In the genomic region with DNA sequence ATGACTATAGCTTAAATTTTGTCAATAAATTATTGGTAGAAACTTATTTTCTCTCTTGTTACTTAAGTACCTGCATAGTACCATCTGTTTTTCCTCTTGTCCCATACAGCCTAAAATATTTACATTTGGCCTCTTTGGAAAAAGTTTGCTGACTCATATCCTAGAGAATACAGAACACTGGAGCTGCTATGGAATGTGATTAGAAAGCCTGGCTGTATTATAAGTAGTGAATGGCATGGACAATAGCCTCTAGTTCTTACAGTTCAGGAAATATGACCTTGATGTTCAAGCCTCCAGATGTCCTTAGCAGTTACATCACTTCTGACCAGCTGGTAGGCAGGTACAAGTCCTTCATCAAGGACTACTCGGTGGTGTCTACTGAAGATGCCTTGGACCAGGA, we compare ENCODE assay signal across 28 cellular contexts. TPM values are rescaled to one million over a fixed set of nuclear protein-coding genes. Genes with fewer than 3 reads are reported as not detected.
DNase-seq lines count a peak whose midpoint lies in the region; ATAC-seq, FAIRE-seq and TF ChIP-seq lines count a peak whose summit lies in the region.
"Had no signal": no experiment of that assay in that cellular context is flagged by ENCODE, and none has a peak within 500 bp of the region (broad histone marks: within the 10 kb centered on the region; RNA-seq: fewer than 3 reads in every experiment).

No MANE protein-coding gene starts in this region.

- H4K20me1 ChIP-seq in astrocyte (ENCODE audit: insufficient read depth, low read length) (no peaks in the 10 kb centered on the region), fibroblast of lung (ENCODE audit: control insufficient read depth, extremely low read depth, insufficient read depth, low read length) (no peaks in the 10 kb centered on the region)

- H3K4me3 ChIP-seq in astrocyte (ENCODE audit: insufficient read depth, low read depth, low read length): no peak overlapping the region
- H3K4me3 ChIP-seq in fibroblast of lung (replicated peaks in 1 of 4; ENCODE audit: control extremely low read depth in 1 of 4, insufficient read depth in 1 of 4, low read depth in 3 of 4, low read length in 4 of 4): no peak overlapping the region
- no peak overlapping the region for H3K4me3 ChIP-seq in lower lobe of right lung
- H3K4me3 ChIP-seq: left ventricle myocardium inferior, transverse colon had no signal

- no peaks in the 10 kb centered on the region for H3K79me2 ChIP-seq in astrocyte (ENCODE audit: insufficient read depth, low read length)
- no peaks in the 10 kb centered on the region for H3K79me2 ChIP-seq in fibroblast of lung (ENCODE audit: control insufficient read depth, insufficient read depth, low read length)

- no peaks in the 10 kb centered on the region for H3K9me3 ChIP-seq in astrocyte (ENCODE audit: insufficient read depth, low read depth, low read length)
- no peaks in the 10 kb centered on the region for H3K9me3 ChIP-seq in fibroblast of lung (ENCODE audit: control insufficient read depth, insufficient read depth, low read depth, low read length)
- no peaks in the 10 kb centered on the region for H3K9me3 ChIP-seq in lower lobe of right lung
- H3K9me3 ChIP-seq: left ventricle myocardium inferior, SK-N-SH, transverse colon had no signal

- H3K4me1 ChIP-seq in astrocyte (ENCODE audit: insufficient read depth, low read length): peaks cover 8% of the 10 kb centered on the region
- no peaks in the 10 kb centered on the region for H3K4me1 ChIP-seq in fibroblast of lung (ENCODE audit: control insufficient read depth, extremely low read depth, insufficient read depth, low read length)
- no peaks in the 10 kb centered on the region for H3K4me1 ChIP-seq in lower lobe of right lung
- H3K4me1 ChIP-seq: left ventricle myocardium inferior, transverse colon had no signal

- DNase-seq in H4 (ENCODE audit: low spot score) (peak; percentile 4), astrocyte (ENCODE audit: low read depth) (peak; percentile 55), fibroblast of lung (ENCODE audit: low read depth in 2 of 2) (peak; percentile 52 to 69), stromal cell of bone marrow (ENCODE audit: low read depth) (peak; percentile 6), lower lobe of right lung (no peak)
- DNase-seq in effector CD4-positive, alpha-beta T cell: no peak
- DNase-seq: activated CD4-positive, alpha-beta T cell treated with anti-CD3 and anti-CD28 coated beads, Interleukin-2, amount 50 U/mL, for 48 hours; activated CD4-positive, CD25-positive, alpha-beta regulatory T cell treated with anti-CD3 and anti-CD28 coated beads, Interleukin-2, amount 50 U/mL, for 72 hours; activated naive CD4-positive, alpha-beta T cell; activated naive CD8-positive, alpha-beta T cell treated with anti-CD3 and anti-CD28 coated beads, Interleukin-2, amount 50 U/mL, for 24 hours; activated T-cell treated with anti-CD3 and anti-CD28 coated beads, Interleukin-2, amount 50 U/mL, for 72 hours; Calu3; CD4-positive, CD25-positive, alpha-beta regulatory T cell; DMS79 treated with DMSO at 0.1 percent for 48 hours; islet precursor cell; left ventricle myocardium inferior; NCI-H1092; NCI-H1694 treated with DMSO at 0.1 percent for 48 hours; NCI-H2171; SK-N-SH; stimulated activated CD4-positive, alpha-beta T cell treated with anti-CD3 and anti-CD28 coated beads, Interleukin-4, amount 100 ng/mL, for 24 hours; transverse colon had no signal

- H3K36me3 ChIP-seq in astrocyte (ENCODE audit: insufficient read depth, low read length) (no peaks in the 10 kb centered on the region), fibroblast of lung (ENCODE audit: control insufficient read depth, insufficient read depth, low read length) (no peaks in the 10 kb centered on the region), lower lobe of right lung (no peaks in the 10 kb centered on the region)
- H3K36me3 ChIP-seq: left ventricle myocardium inferior, transverse colon had no signal

- no peak overlapping the region for H3K9ac ChIP-seq in astrocyte (ENCODE audit: low read length)
- no peak overlapping the region for H3K9ac ChIP-seq in fibroblast of lung (ENCODE audit: insufficient read depth, low read length)
- H3K9ac ChIP-seq: SK-N-SH had no signal

- H3K27ac Mint-ChIP-seq in astrocyte (ENCODE audit: unreplicated experiment): peak overlapping the region; percentile 42
- H3K27ac Mint-ChIP-seq: activated naive CD8-positive, alpha-beta T cell treated with anti-CD3 and anti-CD28 coated beads, Interleukin-2, amount 50 U/mL, for 24 hours; activated T-cell treated with anti-CD3 and anti-CD28 coated beads, Interleukin-2, amount 50 U/mL, for 72 hours; brain; CD4-positive, CD25-positive, alpha-beta regulatory T cell; progenitor cell of endocrine pancreas; T-helper 1 cell treated with Interleukin-12 subunit alpha and Interleukin-12 subunit beta and Interleukin-4 antibody, amounts not matched to agents 30 μg/mL and 1 μg/mL, for 36 hours had no signal

- no peaks in the 10 kb centered on the region for H3K9me3 Mint-ChIP-seq in astrocyte (ENCODE audit: unreplicated experiment)
- H3K9me3 Mint-ChIP-seq: activated naive CD8-positive, alpha-beta T cell treated with anti-CD3 and anti-CD28 coated beads, Interleukin-2, amount 50 U/mL, for 24 hours; activated T-cell treated with anti-CD3 and anti-CD28 coated beads, Interleukin-2, amount 50 U/mL, for 72 hours; CD4-positive, CD25-positive, alpha-beta regulatory T cell; T-helper 1 cell treated with Interleukin-12 subunit alpha and Interleukin-12 subunit beta and Interleukin-4 antibody, amounts not matched to agents 30 μg/mL and 1 μg/mL, for 36 hours had no signal

- ATAC-seq in SK-N-SH treated with all-trans-retinoic acid at 6 μM for 48 hours (no peak), lower lobe of right lung (no peak)
- ATAC-seq: activated naive CD8-positive, alpha-beta T cell treated with anti-CD3 and anti-CD28 coated beads, Interleukin-2, amount 50 U/mL, for 24 hours; activated T-cell treated with anti-CD3 and anti-CD28 coated beads, Interleukin-2, amount 50 U/mL, for 72 hours; sciatic nerve had no signal

- intact Hi-C loops in lower lobe of right lung (cut with DNase I): no loop called here

- no peaks in the 10 kb centered on the region for H3K36me3 Mint-ChIP-seq in astrocyte (ENCODE audit: low read depth, unreplicated experiment)
- H3K36me3 Mint-ChIP-seq: CD4-positive, CD25-positive, alpha-beta regulatory T cell had no signal

- peak overlapping the region; percentile 32 for H3K4me2 ChIP-seq in astrocyte (ENCODE audit: low read length)
- H3K4me2 ChIP-seq in fibroblast of lung (ENCODE audit: extremely low read depth, insufficient read depth, low read length): no peak overlapping the region
- H3K4me2 ChIP-seq: SK-N-SH had no signal

- no peak for TF ChIP-seq CTCF in astrocyte (IDR thresholded peaks at IDR 0.05; ENCODE audit: insufficient read depth, low read depth, low read length)
- no peak for TF ChIP-seq CTCF in fibroblast of lung (conservative IDR thresholded peaks at IDR 0.05 in 1 of 2, IDR thresholded peaks at IDR 0.05 in 1 of 2; ENCODE audit: low read depth in 1 of 2, low read length in 2 of 2)
- TF ChIP-seq CTCF in lower lobe of right lung (IDR thresholded peaks at IDR 0.05): no peak

- peaks cover 19% of the 10 kb centered on the region for H3K4me1 Mint-ChIP-seq in astrocyte (ENCODE audit: low read depth, unreplicated experiment)
- H3K4me1 Mint-ChIP-seq: activated naive CD8-positive, alpha-beta T cell treated with anti-CD3 and anti-CD28 coated beads, Interleukin-2, amount 50 U/mL, for 24 hours; CD4-positive, CD25-positive, alpha-beta regulatory T cell had no signal

- no peak overlapping the region for H3K4me3 Mint-ChIP-seq in astrocyte (ENCODE audit: unreplicated experiment)
- H3K4me3 Mint-ChIP-seq: activated naive CD8-positive, alpha-beta T cell treated with anti-CD3 and anti-CD28 coated beads, Interleukin-2, amount 50 U/mL, for 24 hours; activated T-cell treated with anti-CD3 and anti-CD28 coated beads, Interleukin-2, amount 50 U/mL, for 72 hours; brain; CD4-positive, CD25-positive, alpha-beta regulatory T cell; T-helper 1 cell treated with Interleukin-12 subunit alpha and Interleukin-12 subunit beta and Interleukin-4 antibody, amounts not matched to agents 30 μg/mL and 1 μg/mL, for 36 hours had no signal

- no peak overlapping the region for H2AFZ ChIP-seq in astrocyte (ENCODE audit: low read depth, low read length)
- no peak overlapping the region for H2AFZ ChIP-seq in fibroblast of lung (ENCODE audit: low read length)

- peaks cover 2% of the 10 kb centered on the region for H3K27me3 Mint-ChIP-seq in astrocyte (ENCODE audit: low read depth, unreplicated experiment)
- H3K27me3 Mint-ChIP-seq: brain, progenitor cell of endocrine pancreas had no signal

- H3K27me3 ChIP-seq in astrocyte (ENCODE audit: insufficient read depth, low read length) (no peaks in the 10 kb centered on the region), fibroblast of lung (ENCODE audit: control insufficient read depth, insufficient read depth, low read length) (no peaks in the 10 kb centered on the region), lower lobe of right lung (ENCODE audit: low read depth) (peaks cover 5% of the 10 kb centered on the region)
- H3K27me3 ChIP-seq: transverse colon had no signal

- H3K27ac ChIP-seq in astrocyte (ENCODE audit: low read depth, low read length) (no peak overlapping the region), fibroblast of lung (ENCODE audit: insufficient read depth, low read length) (no peak overlapping the region), lower lobe of right lung (no peak overlapping the region)
- H3K27ac ChIP-seq: left ventricle myocardium inferior, transverse colon had no signal

- peak; percentile 84 for FAIRE-seq in astrocyte (lab: Jason Lieb, UNC)
- FAIRE-seq: TTC549 had no signal

TF ChIP-seq in SK-N-SH treated with all-trans-retinoic acid at 6 μM for 48 hours, 23 proteins besides CTCF, POLR2A, EP300 and RAD21 (continues in another document):
- TF ChIP-seq ZNF70 (CRISPR knock-in tag; IDR thresholded peaks at IDR 0.05) (no peak), ARNTL (CRISPR knock-in tag; IDR thresholded peaks at IDR 0.05; ENCODE audit: borderline replicate concordance, low read depth) (no peak), OSR1 (CRISPR knock-in tag; IDR thresholded peaks at IDR 0.05) (no peak), ESRRG (CRISPR knock-in tag; IDR thresholded peaks at IDR 0.05) (no peak), CSDC2 (CRISPR knock-in tag; IDR thresholded peaks at IDR 0.05) (no peak)

RNA-seq across cellular contexts. Expression of a gene that starts 28.3 kb away (rescaled TPM):
- 0.04 and 1.6 TPM in 2 replicates for total RNA-seq in H4 (2014; rRNA removed; shearing (Covaris generic))
- total RNA-seq in astrocyte: 8.6 and 9.0 TPM in 2 replicates
- total RNA-seq in fibroblast of lung: under 0.01 TPM in 1 of 2 replicates, not detected in the other
- polyA plus RNA-seq in fibroblast of lung: not detected in 2 replicates
- polyA plus RNA-seq in fibroblast of lung (2012): not detected in 2 replicates
- polyA minus RNA-seq in fibroblast of lung (ENCODE audit: low replicate concordance): not detected in 2 replicates
- total RNA-seq in lower lobe of right lung: not detected
- total RNA-seq: activated T-cell treated with anti-CD3 and anti-CD28 coated beads, Interleukin-2, amount 50 U/mL, for 72 hours; Calu3; CD4-positive, CD25-positive, alpha-beta regulatory T cell; sciatic nerve had no signal
- polyA plus RNA-seq: CD4-positive, CD25-positive, alpha-beta regulatory T cell had no signal

Comparison
In these comparisons a context has a peak if more than half of its experiments do, and no peak if none do; other contexts are left out.
1. DNase-seq: peak in H4 (single experiment), astrocyte (single experiment), fibroblast of lung (2 of 2) and stromal cell of bone marrow (single experiment); none in effector CD4-positive, alpha-beta T cell (single experiment) and lower lobe of right lung (single experiment).